Comparison of ENCODE assay signal across 19 cellular contexts in genomic region chr16:57127836-57128235, GRCh38. TPM values are rescaled to one million over a fixed set of nuclear protein-coding genes. Genes with fewer than 3 reads are reported as not detected.
DNase-seq lines count a peak whose midpoint lies in the region; ATAC-seq, FAIRE-seq and TF ChIP-seq lines count a peak whose summit lies in the region.
"Had no signal": no experiment of that assay in that cellular context is flagged by ENCODE, and none has a peak within 500 bp of the region (broad histone marks: within the 10 kb centered on the region; RNA-seq: fewer than 3 reads in every experiment).

No MANE protein-coding gene starts in this region.

- no peak overlapping the region for H2BK12ac ChIP-seq in mesenchymal stem cell (ENCODE audit: low read length in 2 of 2)

- WGBS in mesenchymal stem cell, result 97% methylated on average over 6 of the region's 7 CpGs

- no peaks in the 10 kb centered on the region for H3K79me1 ChIP-seq in mesenchymal stem cell (replicated peaks; ENCODE audit: low read length, poor library complexity, severe bottlenecking)

- H3K4me1 ChIP-seq in mesenchymal stem cell (ENCODE audit: control insufficient read depth, insufficient read depth, low read depth, low read length), result peaks cover 7% of the 10 kb centered on the region
- H3K4me1 ChIP-seq: SJCRH30 had no signal

- no peak overlapping the region for H2AFZ ChIP-seq in mesenchymal stem cell (ENCODE audit: low read depth, low read length)

- peak overlapping the region; percentile 20 for H4K91ac ChIP-seq in mesenchymal stem cell (ENCODE audit: low read length)

- no peak for ATAC-seq in CD4-positive, alpha-beta T cell (ENCODE audit: poor library complexity)
- ATAC-seq in GM19351 (IDR thresholded peaks at IDR 0.05; ENCODE audit: unreplicated experiment) (no peak), HG03135 (IDR thresholded peaks at IDR 0.05; ENCODE audit: unreplicated experiment) (no peak)
- ATAC-seq: left ventricle myocardium superior had no signal

- no peaks in the 10 kb centered on the region for H3K9me3 ChIP-seq in CD4-positive, alpha-beta T cell (ENCODE audit: control insufficient read depth, low read length)
- H3K9me3 ChIP-seq in mesenchymal stem cell (ENCODE audit: control insufficient read depth, low read length), result no peaks in the 10 kb centered on the region
- H3K9me3 ChIP-seq: SJCRH30 had no signal

- DNase-seq in CD4-positive, alpha-beta T cell, result no peak
- no peak for DNase-seq in GM12892 (ENCODE audit: insufficient read length)
- DNase-seq in activated T-helper 1 cell treated with anti-CD3 and anti-CD28 coated beads, Interleukin-12 subunit alpha, Interleukin-12 subunit beta, Interleukin-2, Interleukin-4 antibody, amounts not matched to agents 30 ng/mL and 10 ng/mL and 1 ng/mL, durations not matched to agents 14 hours and 24 hours and 36 hours (ENCODE audit: low spot score), result no peak
- no peak for DNase-seq in mesenchymal stem cell
- DNase-seq in SW 1271 (lab: John Stamatoyannopoulos, UW), result no peak
- DNase-seq: activated CD4-positive, CD25-positive, alpha-beta regulatory T cell treated with anti-CD3 and anti-CD28 coated beads, Interleukin-2, amount 50 U/mL, for 72 hours; activated T-cell treated with anti-CD3 and anti-CD28 coated beads, Interleukin-2, amount 50 U/mL, for 4 hours; effector memory CD4-positive, alpha-beta T cell; glutamatergic neuron; left ventricle myocardium superior; NCI-H1048; NCI-H526; posterior cingulate gyrus; SJCRH30; stimulated activated CD4-positive, alpha-beta T cell treated with anti-CD3 and anti-CD28 coated beads, Interleukin-1b, Interleukin-23, amount 100 ng/mL, for 48 hours had no signal

- TF ChIP-seq POLR2A in GM12892 (IDR thresholded peaks at IDR 0.05; ENCODE audit: low read depth, low read length), result no peak

- no peak for TF ChIP-seq CTCF in CD4-positive, alpha-beta T cell (IDR thresholded peaks at IDR 0.05)

- no peak overlapping the region for H3K4ac ChIP-seq in mesenchymal stem cell (ENCODE audit: low read depth in 1 of 2, low read length in 2 of 2)

- no peak overlapping the region for H2AK5ac ChIP-seq in mesenchymal stem cell (ENCODE audit: low read length, severe bottlenecking)

- H3K27ac Mint-ChIP-seq in CD4-positive, alpha-beta T cell, result peak overlapping the region; percentile 55
- peak overlapping the region; percentile 57 for H3K27ac Mint-ChIP-seq in activated T-helper 1 cell treated with anti-CD3 and anti-CD28 coated beads, Interleukin-12 subunit alpha, Interleukin-12 subunit beta, Interleukin-2, Interleukin-4 antibody, amounts not matched to agents 30 ng/mL and 10 ng/mL and 1 ng/mL, durations not matched to agents 14 hours and 24 hours and 36 hours

- H3K9ac ChIP-seq in mesenchymal stem cell (ENCODE audit: low read length), result no peak overlapping the region
- H3K9ac ChIP-seq: KMS-11 had no signal

- CTCF ChIA-PET in CD4-positive, alpha-beta T cell (lab: Charles Lee), result interaction anchor here (1.0 to 1.6 kb wide), 2 partner anchors 15 to 35 kb away, joined by 3 to 4 read pairs; partner anchors contain the start of gene CPNE2

- no peak overlapping the region for H3K4me3 ChIP-seq in mesenchymal stem cell (ENCODE audit: insufficient read depth in 1 of 2, low read depth in 1 of 2, low read length in 2 of 2)
- H3K4me3 ChIP-seq: SJCRH30 had no signal

- no peak overlapping the region for H3K4me3 Mint-ChIP-seq in CD4-positive, alpha-beta T cell
- no peak overlapping the region for H3K4me3 Mint-ChIP-seq in activated T-helper 1 cell treated with anti-CD3 and anti-CD28 coated beads, Interleukin-12 subunit alpha, Interleukin-12 subunit beta, Interleukin-2, Interleukin-4 antibody, amounts not matched to agents 30 ng/mL and 10 ng/mL and 1 ng/mL, durations not matched to agents 14 hours and 24 hours and 36 hours

- no peaks in the 10 kb centered on the region for H3K27me3 Mint-ChIP-seq in CD4-positive, alpha-beta T cell
- no peaks in the 10 kb centered on the region for H3K27me3 Mint-ChIP-seq in activated T-helper 1 cell treated with anti-CD3 and anti-CD28 coated beads, Interleukin-12 subunit alpha, Interleukin-12 subunit beta, Interleukin-2, Interleukin-4 antibody, amounts not matched to agents 30 ng/mL and 10 ng/mL and 1 ng/mL, durations not matched to agents 14 hours and 24 hours and 36 hours (ENCODE audit: insufficient read depth)

- H3K27me3 ChIP-seq in CD4-positive, alpha-beta T cell (ENCODE audit: control insufficient read depth, insufficient read depth, low read length), result no peaks in the 10 kb centered on the region
- no peaks in the 10 kb centered on the region for H3K27me3 ChIP-seq in mesenchymal stem cell (ENCODE audit: control insufficient read depth in 1 of 2, insufficient read depth in 1 of 2, low read length in 2 of 2)
- H3K27me3 ChIP-seq: SJCRH30 had no signal

- POLR2A ChIA-PET in CD4-positive, alpha-beta T cell (lab: Charles Lee), result interaction anchor here (1.7 to 2.3 kb wide), 2 partner anchors 15 to 35 kb away, joined by 8 to 9 read pairs; partner anchors contain the start of gene CPNE2

- no peak overlapping the region for H2BK15ac ChIP-seq in mesenchymal stem cell (ENCODE audit: low read depth, poor library complexity, severe bottlenecking)

- no peak overlapping the region for H3K4me2 ChIP-seq in mesenchymal stem cell (ENCODE audit: low read length, poor library complexity, severe bottlenecking)
- H3K4me2 ChIP-seq: KMS-11 had no signal

- H3K9me3 Mint-ChIP-seq in CD4-positive, alpha-beta T cell, result no peaks in the 10 kb centered on the region
- no peaks in the 10 kb centered on the region for H3K9me3 Mint-ChIP-seq in activated T-helper 1 cell treated with anti-CD3 and anti-CD28 coated beads, Interleukin-12 subunit alpha, Interleukin-12 subunit beta, Interleukin-2, Interleukin-4 antibody, amounts not matched to agents 30 ng/mL and 10 ng/mL and 1 ng/mL, durations not matched to agents 14 hours and 24 hours and 36 hours
- H3K9me3 Mint-ChIP-seq: activated T-cell treated with anti-CD3 and anti-CD28 coated beads, Interleukin-2, amount 50 U/mL, for 4 hours had no signal

- H2BK5ac ChIP-seq in mesenchymal stem cell (ENCODE audit: low read depth, low read length, poor library complexity, severe bottlenecking), result no peak overlapping the region

- no peak overlapping the region for H2BK120ac ChIP-seq in mesenchymal stem cell (ENCODE audit: low read depth, low read length)

- H3K27ac ChIP-seq in CD4-positive, alpha-beta T cell (ENCODE audit: low read depth, low read length), result no peak overlapping the region
- no peak overlapping the region for H3K27ac ChIP-seq in mesenchymal stem cell (ENCODE audit: low read length, poor library complexity, severe bottlenecking)
- H3K27ac ChIP-seq: KMS-11, SJCRH30 had no signal

- H3K36me3 Mint-ChIP-seq in CD4-positive, alpha-beta T cell (ENCODE audit: low read depth), result no peaks in the 10 kb centered on the region
- peaks cover 4% of the 10 kb centered on the region for H3K36me3 Mint-ChIP-seq in activated T-helper 1 cell treated with anti-CD3 and anti-CD28 coated beads, Interleukin-12 subunit alpha, Interleukin-12 subunit beta, Interleukin-2, Interleukin-4 antibody, amounts not matched to agents 30 ng/mL and 10 ng/mL and 1 ng/mL, durations not matched to agents 14 hours and 24 hours and 36 hours (ENCODE audit: low read depth)

- peaks cover 97% of the 10 kb centered on the region for H3K4me1 Mint-ChIP-seq in CD4-positive, alpha-beta T cell (ENCODE audit: low read depth)
- H3K4me1 Mint-ChIP-seq in activated T-helper 1 cell treated with anti-CD3 and anti-CD28 coated beads, Interleukin-12 subunit alpha, Interleukin-12 subunit beta, Interleukin-2, Interleukin-4 antibody, amounts not matched to agents 30 ng/mL and 10 ng/mL and 1 ng/mL, durations not matched to agents 14 hours and 24 hours and 36 hours (ENCODE audit: low read depth), result peaks cover 67% of the 10 kb centered on the region

- H3K14ac ChIP-seq in mesenchymal stem cell (ENCODE audit: low read length in 2 of 2), result no peak overlapping the region

- FAIRE-seq in GM12892 (lab: Jason Lieb, UNC), result peak; percentile 14
- FAIRE-seq: D721Med had no signal

- intact Hi-C loops in CD4-positive, alpha-beta T cell (cut with DNase I, micrococcal nuclease), result no loop called here
- intact Hi-C loops in activated T-helper 1 cell treated with anti-CD3 and anti-CD28 coated beads, Interleukin-12 subunit alpha, Interleukin-12 subunit beta, Interleukin-2, Interleukin-4 antibody, amounts not matched to agents 30 ng/mL and 10 ng/mL and 1 ng/mL, durations not matched to agents 14 hours and 24 hours and 36 hours (cut with micrococcal nuclease), result loop anchor here (2.0 kb wide), 1 partner anchor 15 kb away; no protein-coding TSS in a partner anchor

- H3K18ac ChIP-seq in mesenchymal stem cell (ENCODE audit: low read depth in 1 of 2, low read length in 2 of 2), result no peak overlapping the region

- no peak overlapping the region for H4K8ac ChIP-seq in mesenchymal stem cell (ENCODE audit: low read length)

- H3K23ac ChIP-seq in mesenchymal stem cell (ENCODE audit: low read length in 2 of 2), result no peak overlapping the region

- H3K36me3 ChIP-seq in mesenchymal stem cell (ENCODE audit: control insufficient read depth in 1 of 2, insufficient read depth in 2 of 2, low read depth in 1 of 2, low read length in 2 of 2), result peaks cover 0 to 21% of the 10 kb centered on the region in 2 experiments
- H3K36me3 ChIP-seq: SJCRH30 had no signal

RNA-seq across cellular contexts. Expression of gene CPNE2, which starts 35.5 kb away (rescaled TPM):
- total RNA-seq in CD4-positive, alpha-beta T cell, result 1 to 10 TPM; 2.2 to 3.5 TPM
- 13.1 TPM for polyA plus RNA-seq in GM12892 (2012; ENCODE audit: missing spikeins)
- total RNA-seq in activated T-helper 1 cell treated with anti-CD3 and anti-CD28 coated beads, Interleukin-12 subunit alpha, Interleukin-12 subunit beta, Interleukin-2, Interleukin-4 antibody, amounts not matched to agents 30 ng/mL and 10 ng/mL and 1 ng/mL, durations not matched to agents 14 hours and 24 hours and 36 hours, result 3.7 and 4.6 TPM in 2 replicates
- 37.6 TPM for polyA plus RNA-seq in mesenchymal stem cell (2013, experiment 1 of 2)
- 39.4 TPM for polyA plus RNA-seq in mesenchymal stem cell (2013, experiment 2 of 2)

RNA-seq across cellular contexts. Expression of gene PSME3IP1, which starts 58.0 kb away (rescaled TPM):
- 10 to 100 TPM; 77.1 to 77.9 TPM for total RNA-seq in CD4-positive, alpha-beta T cell
- polyA plus RNA-seq in GM12892 (2012; ENCODE audit: missing spikeins), result 123 TPM
- total RNA-seq in activated T-helper 1 cell treated with anti-CD3 and anti-CD28 coated beads, Interleukin-12 subunit alpha, Interleukin-12 subunit beta, Interleukin-2, Interleukin-4 antibody, amounts not matched to agents 30 ng/mL and 10 ng/mL and 1 ng/mL, durations not matched to agents 14 hours and 24 hours and 36 hours, result 116 and 124 TPM in 2 replicates
- 72.7 TPM for polyA plus RNA-seq in mesenchymal stem cell (2013, experiment 1 of 2)
- 70.2 TPM for polyA plus RNA-seq in mesenchymal stem cell (2013, experiment 2 of 2)

RNA-seq across cellular contexts. Expression of gene RSPRY1, which starts 58.3 kb away (rescaled TPM):
- total RNA-seq in CD4-positive, alpha-beta T cell, result 10 to 100 TPM; 19.9 to 21.3 TPM
- 26.7 TPM for polyA plus RNA-seq in GM12892 (2012; ENCODE audit: missing spikeins)
- 36.0 and 36.5 TPM in 2 replicates for total RNA-seq in activated T-helper 1 cell treated with anti-CD3 and anti-CD28 coated beads, Interleukin-12 subunit alpha, Interleukin-12 subunit beta, Interleukin-2, Interleukin-4 antibody, amounts not matched to agents 30 ng/mL and 10 ng/mL and 1 ng/mL, durations not matched to agents 14 hours and 24 hours and 36 hours
- 55.6 TPM for polyA plus RNA-seq in mesenchymal stem cell (2013, experiment 1 of 2)
- 53.4 TPM for polyA plus RNA-seq in mesenchymal stem cell (2013, experiment 2 of 2)
